25 cellular contexts compared by ENCODE assay signal in genomic region chr18:75044791-75045190, GRCh38.
"Had no signal": no experiment of that assay in that cellular context is flagged by ENCODE, and none has a peak within 500 bp of the region (broad histone marks: within the 10 kb centered on the region; RNA-seq: fewer than 3 reads in every experiment).

No MANE protein-coding gene starts in this region.

- H3K4me2 ChIP-seq: hepatocyte had no signal

- H3K9me3 Mint-ChIP-seq: natural killer cell; stimulated activated naive B cell treated with anti-CD40 and anti-IgM and Interleukin-4, amounts not matched to agents 10 μg/mL and 1 μg/mL and 100 μg/mL, for 72 hours had no signal

- H3K4me3 ChIP-seq: heart right ventricle, hepatocyte, lung, right atrium auricular region, skin epidermis, stomach, testis, thyroid gland, transverse colon, upper lobe of left lung, vagina had no signal

- H3K27me3 Mint-ChIP-seq: naive B cell; stimulated activated naive B cell treated with anti-CD40 and anti-IgM and Interleukin-4, amounts not matched to agents 10 μg/mL and 1 μg/mL and 100 μg/mL, for 72 hours had no signal

- H3K27ac Mint-ChIP-seq: mesothelial cell of epicardium; naive B cell; natural killer cell; stimulated activated naive B cell treated with anti-CD40 and anti-IgM and Interleukin-4, amounts not matched to agents 10 μg/mL and 1 μg/mL and 100 μg/mL, for 72 hours had no signal

- ATAC-seq: heart right ventricle; natural killer cell; sciatic nerve; stimulated activated naive B cell treated with anti-CD40 and anti-IgM and Interleukin-4, amounts not matched to agents 10 μg/mL and 1 μg/mL and 100 μg/mL, for 72 hours; stimulated activated naive CD8-positive, alpha-beta T cell treated with anti-CD3 and anti-CD28 coated beads, Interleukin-15, Interleukin-2, amounts not matched to agents 100 U/mL and 50 U/mL, for 24 hours had no signal

- H3K9ac ChIP-seq: parathyroid adenoma had no signal

- H2AFZ ChIP-seq: hepatocyte, parathyroid adenoma had no signal

- H3K27me3 ChIP-seq: heart right ventricle, hepatocyte, right atrium auricular region, stomach, testis, thyroid gland, transverse colon, upper lobe of left lung, vagina had no signal

- H3K79me2 ChIP-seq: hepatocyte, parathyroid adenoma had no signal

- DNase-seq: heart right ventricle; islet precursor cell; mesendoderm; naive B cell; natural killer cell; nucleus accumbens; stimulated activated CD4-positive, alpha-beta T cell treated with anti-CD3 and anti-CD28 coated beads, Interleukin-12 subunit alpha, Interleukin-12 subunit beta, amount 100 ng/mL, for 4 hours; stimulated activated CD4-positive, alpha-beta T cell treated with anti-CD3 and anti-CD28 coated beads, Interleukin-15, amount 100 ng/mL, for 24 hours; stimulated activated CD4-positive, alpha-beta T cell treated with anti-CD3 and anti-CD28 coated beads, Interleukin-2, amount 100 ng/mL, for 24 hours; stimulated activated CD4-positive, alpha-beta T cell treated with anti-CD3 and anti-CD28 coated beads, Interleukin-4, amount 100 ng/mL, for 1 hour; stimulated activated naive B cell treated with anti-CD40 and anti-IgM and Interleukin-4, amounts not matched to agents 10 μg/mL and 1 μg/mL and 100 μg/mL, for 72 hours; stimulated activated naive CD8-positive, alpha-beta T cell treated with anti-CD3 and anti-CD28 coated beads, Interleukin-15, Interleukin-2, amounts not matched to agents 100 U/mL and 50 U/mL, for 24 hours; stomach; testis; transverse colon had no signal

- H3K9me3 ChIP-seq: heart right ventricle, right atrium auricular region, stomach, testis, thyroid gland, transverse colon, upper lobe of left lung, vagina had no signal

- H3K4me1 Mint-ChIP-seq: naive B cell had no signal

- H3K36me3 ChIP-seq: heart right ventricle, right atrium auricular region, stomach, thyroid gland, transverse colon, upper lobe of left lung, vagina had no signal

- H3K4me1 ChIP-seq: parathyroid adenoma, testis, transverse colon, vagina had no signal

- H3K27ac ChIP-seq: hepatocyte, parathyroid adenoma, skin epidermis, stomach, testis, transverse colon, upper lobe of left lung, vagina had no signal

- H3K4me3 Mint-ChIP-seq: mesothelial cell of epicardium; naive B cell; natural killer cell; stimulated activated naive B cell treated with anti-CD40 and anti-IgM and Interleukin-4, amounts not matched to agents 10 μg/mL and 1 μg/mL and 100 μg/mL, for 72 hours had no signal

- H3K36me3 Mint-ChIP-seq: natural killer cell had no signal
